13 cellular contexts compared by ENCODE assay signal in genomic region chr4:184421558-184422155, GRCh38. TPM values are rescaled to one million over a fixed set of nuclear protein-coding genes. Genes with fewer than 3 reads are reported as not detected.
DNase-seq lines count a peak whose midpoint lies in the region; ATAC-seq and TF ChIP-seq lines count a peak whose summit lies in the region.
"Had no signal": no experiment of that assay in that cellular context is flagged by ENCODE, and none has a peak within 500 bp of the region (broad histone marks: within the 10 kb centered on the region; RNA-seq: fewer than 3 reads in every experiment).

No MANE protein-coding gene starts in this region.

- peak overlapping the region; percentile 77 for H3K4me3 Mint-ChIP-seq in CD4-positive, alpha-beta T cell
- H3K4me3 Mint-ChIP-seq in T-cell (peak overlapping the region; percentile 42 to 55 (median 44)), Caco-2 (ENCODE audit: unreplicated experiment) (no peak overlapping the region)
- peak overlapping the region; percentile 61 to 75 for H3K4me3 Mint-ChIP-seq in effector memory CD8-positive, alpha-beta T cell
- H3K4me3 Mint-ChIP-seq: H9 had no signal

- H3K36me3 Mint-ChIP-seq in CD4-positive, alpha-beta T cell (ENCODE audit: low read depth): peaks cover 93% of the 10 kb centered on the region
- H3K36me3 Mint-ChIP-seq in T-cell (peaks cover 58% of the 10 kb centered on the region), Caco-2 (ENCODE audit: insufficient read depth, unreplicated experiment) (peaks cover 11% of the 10 kb centered on the region)
- peaks cover 38% of the 10 kb centered on the region for H3K36me3 Mint-ChIP-seq in effector memory CD8-positive, alpha-beta T cell (ENCODE audit: insufficient read depth)

- CTCF ChIA-PET in CD4-positive, alpha-beta T cell (lab: Charles Lee): interaction anchor here (1.5 kb wide), 1 partner anchor 114 kb away, joined by 4 read pairs; no protein-coding TSS in a partner anchor
- CTCF ChIA-PET in T-cell (lab: Charles Lee): interaction anchor here in 1 of 2 donors (1.2 kb wide), 1 partner anchor 153 kb away, joined by 5 read pairs; no protein-coding TSS in a partner anchor
- CTCF ChIA-PET in Caco-2 (lab: Charles Lee): no interaction called here

- H3K4me1 ChIP-seq in Caco-2: no peaks in the 10 kb centered on the region

- peak overlapping the region; percentile 92 for H3K27ac Mint-ChIP-seq in CD4-positive, alpha-beta T cell
- H3K27ac Mint-ChIP-seq in T-cell: peak overlapping the region; percentile 94 to 95
- H3K27ac Mint-ChIP-seq in effector memory CD8-positive, alpha-beta T cell: peak overlapping the region; percentile 82 to 84
- no peak overlapping the region for H3K27ac Mint-ChIP-seq in Caco-2 (ENCODE audit: unreplicated experiment)

- no peaks in the 10 kb centered on the region for H3K36me3 ChIP-seq in Caco-2 (ENCODE audit: control insufficient read depth, insufficient read depth, low read length)

- no peaks in the 10 kb centered on the region for H3K9me3 ChIP-seq in CD4-positive, alpha-beta T cell (ENCODE audit: control insufficient read depth, low read length)
- no peaks in the 10 kb centered on the region for H3K9me3 ChIP-seq in Caco-2

- no peak for ATAC-seq in CD4-positive, alpha-beta T cell (ENCODE audit: poor library complexity)
- ATAC-seq in GM19023 (IDR thresholded peaks at IDR 0.05; ENCODE audit: unreplicated experiment): peak; percentile 22
- no peak for ATAC-seq in T-cell (replicated peaks in 1 of 4)
- no peak for ATAC-seq in effector memory CD8-positive, alpha-beta T cell (replicated peaks)
- ATAC-seq: PC-3 had no signal

- POLR2A ChIA-PET in CD4-positive, alpha-beta T cell (lab: Charles Lee): interaction anchor here (0.7 to 2.6 kb wide), 5 partner anchors 11 to 113 kb away, joined by 3 to 9 read pairs (median 5); partner anchors contain the start of gene IRF2
- POLR2A ChIA-PET in T-cell (lab: Charles Lee): no interaction called here
- POLR2A ChIA-PET in Caco-2 (lab: Charles Lee): no interaction called here

- H3K27ac ChIP-seq in CD4-positive, alpha-beta T cell (ENCODE audit: low read depth, low read length): no peak overlapping the region
- H3K27ac ChIP-seq: epithelial cell of prostate had no signal

- no peak for TF ChIP-seq CTCF in CD4-positive, alpha-beta T cell (IDR thresholded peaks at IDR 0.05)
- no peak for TF ChIP-seq CTCF in Caco-2 (IDR thresholded peaks at IDR 0.05; ENCODE audit: insufficient read depth in 1 of 2, low read depth in 1 of 2, low read length in 1 of 2, severe bottlenecking in 1 of 2, unreplicated experiment in 1 of 2)

- H3K27me3 Mint-ChIP-seq in CD4-positive, alpha-beta T cell: no peaks in the 10 kb centered on the region
- no peaks in the 10 kb centered on the region for H3K27me3 Mint-ChIP-seq in T-cell
- H3K27me3 Mint-ChIP-seq in effector memory CD8-positive, alpha-beta T cell: no peaks in the 10 kb centered on the region
- no peaks in the 10 kb centered on the region for H3K27me3 Mint-ChIP-seq in Caco-2 (ENCODE audit: insufficient read depth, unreplicated experiment)

- peaks cover 83% of the 10 kb centered on the region for H3K4me1 Mint-ChIP-seq in CD4-positive, alpha-beta T cell (ENCODE audit: low read depth)
- H3K4me1 Mint-ChIP-seq in T-cell: peaks cover 71 to 91% (median 87%) of the 10 kb centered on the region in 3 donors
- peaks cover 58 to 66% of the 10 kb centered on the region in 2 donors for H3K4me1 Mint-ChIP-seq in effector memory CD8-positive, alpha-beta T cell (ENCODE audit: low read depth in 2 of 2)
- peaks cover 8% of the 10 kb centered on the region for H3K4me1 Mint-ChIP-seq in Caco-2 (ENCODE audit: low read depth, unreplicated experiment)

- no peak overlapping the region for H3K4me3 ChIP-seq in Caco-2 (ENCODE audit: low read depth, low read length)

- no peaks in the 10 kb centered on the region for H3K9me3 Mint-ChIP-seq in CD4-positive, alpha-beta T cell
- H3K9me3 Mint-ChIP-seq in T-cell (peaks cover 3 to 4% (median 4%) of the 10 kb centered on the region in 3 donors), Caco-2 (ENCODE audit: unreplicated experiment) (peaks cover 9% of the 10 kb centered on the region)
- peaks cover 0 to 2% of the 10 kb centered on the region in 2 donors for H3K9me3 Mint-ChIP-seq in effector memory CD8-positive, alpha-beta T cell

- intact Hi-C loops in CD4-positive, alpha-beta T cell (cut with DNase I, micrococcal nuclease): loop anchor here in 1 of 2 experiments (5.0 kb wide), 1 partner anchor 116 kb away; no protein-coding TSS in a partner anchor
- intact Hi-C loops in Caco-2 (cut with micrococcal nuclease; ENCODE audit: unreplicated experiment): loop anchor here (1.0 kb wide), 1 partner anchor 20 kb away; no protein-coding TSS in a partner anchor

- H3K27me3 ChIP-seq in CD4-positive, alpha-beta T cell (ENCODE audit: control insufficient read depth, insufficient read depth, low read length): no peaks in the 10 kb centered on the region
- no peaks in the 10 kb centered on the region for H3K27me3 ChIP-seq in Caco-2 (replicated peaks; ENCODE audit: control insufficient read depth, insufficient read depth, low read length)

- no TSS peak for BruUV-seq in Caco-2 (replicated peaks; lab: Mats Ljungman, UMichigan)

- DNase-seq in CD4-positive, alpha-beta T cell: no peak
- no peak for DNase-seq in T-cell
- peak in 1 of 3 experiments; percentile 2 for DNase-seq in effector memory CD8-positive, alpha-beta T cell
- no peak for DNase-seq in NCI-H146 treated with DMSO at 0.1 percent for 48 hours (lab: John Stamatoyannopoulos, UW; ENCODE audit: unreplicated experiment)
- no peak for DNase-seq in NK-92 (lab: John Stamatoyannopoulos, UW; ENCODE audit: unreplicated experiment)
- DNase-seq in activated effector memory CD4-positive, alpha-beta T cell treated with anti-CD3 and anti-CD28 coated beads, Interleukin-2, amount 50 U/mL, for 16 hours: no peak
- DNase-seq in Caco-2: no peak
- DNase-seq: H9, hypothalamus, NCI-H2107, PC-3 had no signal

RNA-seq across cellular contexts. Expression of gene IRF2, which starts 52.7 kb away (rescaled TPM):
- 10 to 100 TPM; 11.4 to 14.9 TPM for total RNA-seq in CD4-positive, alpha-beta T cell
- total RNA-seq in T-cell (10 to 100 TPM; 45.5 to 73.4 (median 59.1) TPM), Caco-2 (2022) (9.2 and 11.5 TPM in 2 replicates)
